ENCODE assay signal across 9 cellular contexts in the genomic region with DNA sequence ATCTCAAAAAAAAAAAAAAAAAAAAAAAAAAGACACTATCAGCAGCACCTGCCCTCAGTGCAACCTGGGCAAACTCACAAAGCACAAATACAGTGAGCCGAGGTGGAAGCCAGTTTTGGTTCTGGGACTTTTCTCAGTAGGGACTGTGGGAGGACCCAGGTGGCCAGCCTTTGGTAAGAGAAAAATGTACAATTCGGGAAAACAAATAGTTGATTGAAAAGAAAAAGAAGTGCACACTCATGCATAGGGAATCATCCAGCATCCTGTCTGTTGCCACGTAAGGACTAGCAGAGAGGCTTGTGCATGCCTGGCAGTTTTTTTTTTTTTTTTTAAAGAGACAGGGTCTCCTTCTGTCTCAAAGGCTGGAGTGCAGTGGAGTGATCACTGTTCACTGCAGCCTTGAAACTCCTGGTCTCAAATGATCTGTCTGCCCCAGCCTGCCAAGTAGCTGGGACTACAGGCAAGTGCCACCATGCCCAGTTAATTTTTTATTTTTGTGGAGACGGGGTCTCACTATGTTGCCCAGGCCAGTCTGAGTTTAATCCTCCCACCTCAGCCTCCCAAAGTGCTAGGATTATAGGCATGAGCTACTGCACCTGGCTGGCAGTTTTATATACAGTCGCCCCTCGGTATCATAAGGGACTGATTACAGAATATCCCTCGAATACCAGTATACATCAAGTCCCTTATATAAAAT. TPM values are rescaled to one million over a fixed set of nuclear protein-coding genes. Genes with fewer than 3 reads are reported as not detected.
DNase-seq lines count a peak whose midpoint lies in the region; ATAC-seq, FAIRE-seq and TF ChIP-seq lines count a peak whose summit lies in the region.
"Had no signal": no experiment of that assay in that cellular context is flagged by ENCODE, and none has a peak within 500 bp of the region (broad histone marks: within the 10 kb centered on the region; RNA-seq: fewer than 3 reads in every experiment).

No MANE protein-coding gene starts in this region.

- CTCF ChIA-PET in CD8-positive, alpha-beta memory T cell (lab: Charles Lee): no interaction called here
- CTCF ChIA-PET in K562 (lab: Yijun Ruan, JAX; ENCODE audit: low intra/inter-chr PET ratio) (no interaction called here), T-cell (lab: Charles Lee) (no interaction called here)

- no peak for TF ChIP-seq POLR2A in K562 (conservative IDR thresholded peaks at IDR 0.05)

- no peak overlapping the region for H2BK5ac ChIP-seq in mesenchymal stem cell (ENCODE audit: low read depth, low read length, poor library complexity, severe bottlenecking)

- H3K4me2 ChIP-seq in KMS-11 (peak overlapping the region; percentile 43; the same call in 1 of the 2 replicates), K562 (ENCODE audit: insufficient read depth, low read length) (no peak overlapping the region), mesenchymal stem cell (ENCODE audit: low read length, poor library complexity, severe bottlenecking) (peak overlapping the region; percentile 35)

- intact Hi-C loops in K562 (cut with micrococcal nuclease): no loop called here

- H3K18ac ChIP-seq in mesenchymal stem cell (ENCODE audit: low read depth in 1 of 2, low read length in 2 of 2): peak overlapping the region in 1 of 2 experiments; percentile 54

- H3K9me3 ChIP-seq in CD8-positive, alpha-beta memory T cell (ENCODE audit: low read length): no peaks in the 10 kb centered on the region
- H3K9me3 ChIP-seq in K562 (replicated peaks; ENCODE audit: control insufficient read depth, insufficient read depth, low read depth, low read length) (no peaks in the 10 kb centered on the region), mesenchymal stem cell (ENCODE audit: control insufficient read depth, low read length) (no peaks in the 10 kb centered on the region)
- H3K9me3 ChIP-seq: mucosa of descending colon had no signal

- TF ChIP-seq EP300 in K562 (IDR thresholded peaks at IDR 0.05; ENCODE audit: low read length): no peak

- BruUV-seq in K562 (replicated peaks; lab: Mats Ljungman, UMichigan): no TSS peak

- ATAC-seq in K562 (no peak; the same call in 2 of the 3 replicates), T-cell (replicated peaks in 1 of 4) (no peak), GM19035 (IDR thresholded peaks at IDR 0.05; ENCODE audit: unreplicated experiment) (no peak)
- ATAC-seq: mucosa of descending colon had no signal

- POLR2A ChIA-PET in CD8-positive, alpha-beta memory T cell (lab: Charles Lee): no interaction called here
- POLR2A ChIA-PET in K562 (lab: Yijun Ruan, JAX): interaction anchor here (1.3 kb wide), 1 partner anchor 12 kb away, joined by 4 read pairs; no protein-coding TSS in a partner anchor
- POLR2A ChIA-PET in T-cell (lab: Charles Lee): no interaction called here

- H3K27ac ChIP-seq in CD8-positive, alpha-beta memory T cell (ENCODE audit: low read depth, low read length): no peak overlapping the region
- H3K27ac ChIP-seq in KMS-11 (peak overlapping the region; percentile 91), K562 (ENCODE audit: extremely low read depth, low read depth, low read length) (no peak overlapping the region), mesenchymal stem cell (ENCODE audit: low read length, poor library complexity, severe bottlenecking) (peak overlapping the region; percentile 83), substantia nigra (ENCODE audit: low read depth, low read length, poor library complexity, severe bottlenecking) (no peak overlapping the region)

- H3K79me2 ChIP-seq in KMS-11 (ENCODE audit: insufficient read depth, low read depth) (peaks cover 56% of the 10 kb centered on the region), K562 (ENCODE audit: control insufficient read depth, insufficient read depth, low read length) (peaks cover 90% of the 10 kb centered on the region)

- no peaks in the 10 kb centered on the region for H3K27me3 Mint-ChIP-seq in CD8-positive, alpha-beta memory T cell
- H3K27me3 Mint-ChIP-seq in T-cell: no peaks in the 10 kb centered on the region

- TF ChIP-seq CTCF in KMS-11 (conservative IDR thresholded peaks at IDR 0.05; ENCODE audit: low read depth, low read length) (no peak), K562 (IDR thresholded peaks at IDR 0.05 in 2 of 3, conservative IDR thresholded peaks at IDR 0.05 in 1 of 3; ENCODE audit: insufficient read depth in 2 of 3, low read depth in 1 of 3, low read length in 3 of 3) (no peak)

- no peak overlapping the region for H2BK15ac ChIP-seq in mesenchymal stem cell (ENCODE audit: low read depth, poor library complexity, severe bottlenecking)

- H4K91ac ChIP-seq in mesenchymal stem cell (ENCODE audit: low read length): no peak overlapping the region

- in situ Hi-C loops in K562 (cut with MboI): no loop called here

- H4K20me1 ChIP-seq in KMS-11 (ENCODE audit: insufficient read depth) (no peaks in the 10 kb centered on the region), K562 (replicated peaks; ENCODE audit: control insufficient read depth, insufficient read depth, low read length) (peaks cover 30% of the 10 kb centered on the region)

- H3K36me3 Mint-ChIP-seq in CD8-positive, alpha-beta memory T cell: peaks cover 0 to 44% (median 3%) of the 10 kb centered on the region in 3 donors
- peaks cover 4% of the 10 kb centered on the region for H3K36me3 Mint-ChIP-seq in T-cell

- H3K4ac ChIP-seq in mesenchymal stem cell (ENCODE audit: low read depth in 1 of 2, low read length in 2 of 2): peak overlapping the region in 1 of 2 experiments; percentile 84

- 78% methylated on average over 7 of the region's 7 CpGs for WGBS in K562 (ENCODE audit: insufficient coverage, low coverage, missing lambda C conversion rate)
- 44% methylated on average over 5 of the region's 7 CpGs for WGBS in mesenchymal stem cell

- peak overlapping the region in 7 of 8 donors; percentile 5 to 89 (median 50) for H3K27ac Mint-ChIP-seq in CD8-positive, alpha-beta memory T cell
- H3K27ac Mint-ChIP-seq in T-cell: no peak overlapping the region

- H3K14ac ChIP-seq in mesenchymal stem cell (ENCODE audit: low read length in 2 of 2): no peak overlapping the region

- H3K23ac ChIP-seq in mesenchymal stem cell (ENCODE audit: low read length in 2 of 2): no peak overlapping the region

- peak overlapping the region in 1 of 2 experiments; percentile 38 for H2BK12ac ChIP-seq in mesenchymal stem cell (ENCODE audit: low read length in 2 of 2)

- TF ChIP-seq RAD21 in K562 (CRISPR knock-in tag; conservative IDR thresholded peaks at IDR 0.05 in 1 of 2, IDR thresholded peaks at IDR 0.05 in 1 of 2): no peak

- peaks cover 35% of the 10 kb centered on the region for H3K79me1 ChIP-seq in mesenchymal stem cell (replicated peaks; ENCODE audit: low read length, poor library complexity, severe bottlenecking)

- H2BK120ac ChIP-seq in mesenchymal stem cell (ENCODE audit: low read depth, low read length): peak overlapping the region; percentile 78

- H3K9me1 ChIP-seq in K562 (ENCODE audit: control insufficient read depth, insufficient read depth, low read length): peaks cover 9% of the 10 kb centered on the region

- no peaks in the 10 kb centered on the region for H3K36me3 ChIP-seq in CD8-positive, alpha-beta memory T cell (ENCODE audit: insufficient read depth, low read length)
- H3K36me3 ChIP-seq in KMS-11 (ENCODE audit: insufficient read depth) (no peaks in the 10 kb centered on the region), K562 (ENCODE audit: control insufficient read depth, insufficient read depth, low read length) (peaks cover 60% of the 10 kb centered on the region), mesenchymal stem cell (ENCODE audit: control insufficient read depth in 1 of 2, insufficient read depth in 2 of 2, low read depth in 1 of 2, low read length in 2 of 2) (peaks cover 0 to 4% of the 10 kb centered on the region in 2 experiments)

- H3K4me1 ChIP-seq in CD8-positive, alpha-beta memory T cell (ENCODE audit: insufficient read depth, low read length): no peaks in the 10 kb centered on the region
- H3K4me1 ChIP-seq in KMS-11 (ENCODE audit: low read depth, poor library complexity, severe bottlenecking): peaks cover 76% of the 10 kb centered on the region
- H3K4me1 ChIP-seq in K562 (replicated peaks in 1 of 2; ENCODE audit: control insufficient read depth in 2 of 2, insufficient read depth in 2 of 2, low read length in 2 of 2): peaks cover 0 to 8% of the 10 kb centered on the region in 2 experiments; a peak in 2 of 5 replicates
- peaks cover 22% of the 10 kb centered on the region for H3K4me1 ChIP-seq in mesenchymal stem cell (ENCODE audit: control insufficient read depth, insufficient read depth, low read depth, low read length)

- no peak overlapping the region for H2AK5ac ChIP-seq in mesenchymal stem cell (ENCODE audit: low read length, severe bottlenecking)

- H3K4me1 Mint-ChIP-seq in CD8-positive, alpha-beta memory T cell: peaks cover 43 to 83% (median 57%) of the 10 kb centered on the region in 3 donors
- H3K4me1 Mint-ChIP-seq in T-cell: peaks cover 9 to 31% (median 30%) of the 10 kb centered on the region in 3 donors

- no peak overlapping the region for H2AFZ ChIP-seq in KMS-11 (ENCODE audit: low read depth)
- no peak overlapping the region for H2AFZ ChIP-seq in K562 (ENCODE audit: low read depth, low read length)
- H2AFZ ChIP-seq in mesenchymal stem cell (ENCODE audit: low read depth, low read length): no peak overlapping the region

- no peak overlapping the region for H3K4me3 ChIP-seq in CD8-positive, alpha-beta memory T cell (ENCODE audit: low read length)
- no peak overlapping the region for H3K4me3 ChIP-seq in KMS-11 (IDR thresholded peaks at IDR 0.05; ENCODE audit: insufficient read depth, low read depth, low read length)
- no peak overlapping the region for H3K4me3 ChIP-seq in K562
- no peak overlapping the region for H3K4me3 ChIP-seq in mesenchymal stem cell (ENCODE audit: insufficient read depth in 1 of 2, low read depth in 1 of 2, low read length in 2 of 2)
- H3K4me3 ChIP-seq: mucosa of descending colon had no signal

- no peaks in the 10 kb centered on the region for H3K27me3 ChIP-seq in CD8-positive, alpha-beta memory T cell (ENCODE audit: insufficient read depth, low read length, poor library complexity, severe bottlenecking)
- no peaks in the 10 kb centered on the region for H3K27me3 ChIP-seq in KMS-11 (ENCODE audit: insufficient read depth, low read depth)
- no peaks in the 10 kb centered on the region for H3K27me3 ChIP-seq in K562 (ENCODE audit: control insufficient read depth in 2 of 2, insufficient read depth in 2 of 2, low read length in 2 of 2)
- no peaks in the 10 kb centered on the region for H3K27me3 ChIP-seq in mesenchymal stem cell (ENCODE audit: control insufficient read depth in 1 of 2, insufficient read depth in 1 of 2, low read length in 2 of 2)

- peak overlapping the region in 1 of 7 donors; percentile 36 for H3K4me3 Mint-ChIP-seq in CD8-positive, alpha-beta memory T cell
- no peak overlapping the region for H3K4me3 Mint-ChIP-seq in T-cell

- H3K9me3 Mint-ChIP-seq in CD8-positive, alpha-beta memory T cell: no peaks in the 10 kb centered on the region
- no peaks in the 10 kb centered on the region for H3K9me3 Mint-ChIP-seq in T-cell

- FAIRE-seq in K562 (lab: Jason Lieb, UNC): no peak

- peak overlapping the region; percentile 45; the same call in 1 of the 2 replicates for H3K9ac ChIP-seq in KMS-11
- H3K9ac ChIP-seq in K562 (ENCODE audit: insufficient read depth in 1 of 2, low read depth in 2 of 2, low read length in 2 of 2): no peak overlapping the region
- peak overlapping the region; percentile 70 for H3K9ac ChIP-seq in mesenchymal stem cell (ENCODE audit: low read length)

- no peak for DNase-seq in CD8-positive, alpha-beta memory T cell
- DNase-seq in K562 (ENCODE audit: extremely low read depth in 1 of 4, low spot score in 3 of 4) (no peak), mesenchymal stem cell (peak; percentile 88), SK-N-DZ (ENCODE audit: low spot score) (no peak), T-cell (no peak), substantia nigra (lab: John Stamatoyannopoulos, UW) (no peak)
- DNase-seq: mucosa of descending colon had no signal

- H4K8ac ChIP-seq in mesenchymal stem cell (ENCODE audit: low read length): no peak overlapping the region

RNA-seq across cellular contexts. Expression of gene TPST2, which starts 36.7 kb away (rescaled TPM):
- total RNA-seq in CD8-positive, alpha-beta memory T cell: 10 to 100 TPM; 36.7 to 37.3 TPM
- 201 TPM for polyA plus RNA-seq in CD8-positive, alpha-beta memory T cell
- total RNA-seq in K562 (2011; cell fraction: chromatin; rRNA removed; ENCODE audit: low replicate concordance): 183 and 357 TPM in 2 replicates
- 260 and 261 TPM in 2 replicates for total RNA-seq in K562 (2011; cell fraction: nucleolus; rRNA removed)
- total RNA-seq in K562 (2011; cell fraction: nucleoplasm; rRNA removed): 278 and 313 TPM in 2 replicates
- total RNA-seq in K562 (2014; rRNA removed) (73.7 and 94.7 TPM in 2 replicates), K562 (2014; rRNA removed; fragmentation: Illumina TruSeq; extraction: Trizol) (26.3 and 26.6 TPM in 2 replicates), K562 (2015; rRNA removed; fragmentation: Illumina TruSeq; extraction: Trizol) (34.7 and 38.8 TPM in 2 replicates), K562 (2021) (88.7 and 92.1 TPM in 2 replicates), T-cell (10 to 100 TPM; 30.3 to 42.1 (median 38.0) TPM)
- polyA plus RNA-seq in K562 (2011; rRNA removed) (123 and 126 TPM in 2 replicates), K562 (2014; fragmentation: Illumina TruSeq; extraction: Trizol) (60.1 and 64.7 TPM in 2 replicates), K562 (2014; fragmentation: Nextera tagmentation; extraction: Ambion mirVana) (10 to 100 TPM; 14.2 to 18.2 TPM), K562 (2014; rRNA removed) (85.0 and 92.3 TPM in 2 replicates)
- 164 and 307 TPM in 2 replicates for polyA plus RNA-seq in K562 (2011; cell fraction: cytosol; rRNA removed)
- 121 and 197 TPM in 2 replicates for polyA plus RNA-seq in K562 (2011; cell fraction: nucleus; rRNA removed)
- 61.7 and 68.9 TPM in 2 replicates for polyA plus RNA-seq in K562 (2012)
- 55.9 and 90.2 TPM in 2 replicates for polyA minus RNA-seq in K562 (2011; rRNA and poly(A)+ RNA removed)
- polyA minus RNA-seq in K562 (2011; cell fraction: cytosol; rRNA and poly(A)+ RNA removed): 71.9 and 98.8 TPM in 2 replicates
- polyA minus RNA-seq in K562 (2011; cell fraction: nucleus; rRNA and poly(A)+ RNA removed): 53.2 and 63.2 TPM in 2 replicates
- polyA plus RNA-seq in mesenchymal stem cell (2013, experiment 1 of 2): 15.3 TPM
- polyA plus RNA-seq in mesenchymal stem cell (2013, experiment 2 of 2): 16.3 TPM
- 22.5 and 24.2 TPM in 2 replicates for polyA plus RNA-seq in SK-N-DZ (2014; cell fraction: cytosol; rRNA removed)
- 16.5 and 17.6 TPM in 2 replicates for polyA plus RNA-seq in SK-N-DZ (2014; cell fraction: nucleus; rRNA removed)

RNA-seq across cellular contexts. Expression of gene TFIP11, which starts 40.9 kb away (rescaled TPM):
- 10 to 100 TPM; 53.9 to 58.8 TPM for total RNA-seq in CD8-positive, alpha-beta memory T cell
- polyA plus RNA-seq in CD8-positive, alpha-beta memory T cell: 41.5 TPM
- 76.4 and 89.2 TPM in 2 replicates for total RNA-seq in K562 (2011; cell fraction: chromatin; rRNA removed; ENCODE audit: low replicate concordance)
- total RNA-seq in K562 (2011; cell fraction: nucleolus; rRNA removed): 51.2 and 58.4 TPM in 2 replicates
- total RNA-seq in K562 (2011; cell fraction: nucleoplasm; rRNA removed): 52.2 and 57.7 TPM in 2 replicates
- total RNA-seq in K562 (2014; rRNA removed) (23.8 and 26.5 TPM in 2 replicates), K562 (2014; rRNA removed; fragmentation: Illumina TruSeq; extraction: Trizol) (25.2 and 26.1 TPM in 2 replicates), K562 (2015; rRNA removed; fragmentation: Illumina TruSeq; extraction: Trizol) (28.5 and 29.0 TPM in 2 replicates), K562 (2021) (31.7 and 38.1 TPM in 2 replicates), T-cell (10 to 100 TPM; 63.0 to 91.8 (median 75.2) TPM)
- polyA plus RNA-seq in K562 (2011; rRNA removed) (29.7 and 30.8 TPM in 2 replicates), K562 (2014; fragmentation: Illumina TruSeq; extraction: Trizol) (22.6 and 26.6 TPM in 2 replicates), K562 (2014; fragmentation: Nextera tagmentation; extraction: Ambion mirVana) (10 to 100 TPM; 11.5 to 20.8 TPM), K562 (2014; rRNA removed) (19.3 and 21.5 TPM in 2 replicates)
- 26.8 and 27.0 TPM in 2 replicates for polyA plus RNA-seq in K562 (2011; cell fraction: cytosol; rRNA removed)
- 44.9 and 57.2 TPM in 2 replicates for polyA plus RNA-seq in K562 (2011; cell fraction: nucleus; rRNA removed)
- polyA plus RNA-seq in K562 (2012): 21.5 and 23.8 TPM in 2 replicates
- 44.3 and 59.6 TPM in 2 replicates for polyA minus RNA-seq in K562 (2011; rRNA and poly(A)+ RNA removed)
- polyA minus RNA-seq in K562 (2011; cell fraction: cytosol; rRNA and poly(A)+ RNA removed): 18.2 and 23.7 TPM in 2 replicates
- polyA minus RNA-seq in K562 (2011; cell fraction: nucleus; rRNA and poly(A)+ RNA removed): 21.0 and 46.0 TPM in 2 replicates
- 17.0 TPM for polyA plus RNA-seq in mesenchymal stem cell (2013, experiment 1 of 2)
- polyA plus RNA-seq in mesenchymal stem cell (2013, experiment 2 of 2): 20.7 TPM
- 29.2 and 66.0 TPM in 2 replicates for polyA plus RNA-seq in SK-N-DZ (2014; cell fraction: cytosol; rRNA removed)
- polyA plus RNA-seq in SK-N-DZ (2014; cell fraction: nucleus; rRNA removed): 22.7 and 41.5 TPM in 2 replicates

Comparison
In these comparisons a context has a peak if more than half of its experiments do, and no peak if none do; other contexts are left out.
1. H3K27ac ChIP-seq: peak in KMS-11 (single experiment) and mesenchymal stem cell (single experiment); none in CD8-positive, alpha-beta memory T cell (single experiment), K562 (single experiment) and substantia nigra (single experiment).
2. H3K27ac Mint-ChIP-seq: peak in CD8-positive, alpha-beta memory T cell (7 of 8); none in T-cell (0 of 2).
3. H3K9ac ChIP-seq: peak in KMS-11 (single experiment) and mesenchymal stem cell (single experiment); none in K562 (0 of 2).